In genomic region chr11:74453373-74453975, GRCh38 we compare ENCODE assay signal across 8 cellular contexts.
DNase-seq lines count a peak whose midpoint lies in the region; ATAC-seq and TF ChIP-seq lines count a peak whose summit lies in the region.

No MANE protein-coding gene starts in this region.

- no peak for ATAC-seq in GM18519 (IDR thresholded peaks at IDR 0.05; ENCODE audit: low FRiP score, unreplicated experiment)
- ATAC-seq in HG02610 (IDR thresholded peaks at IDR 0.05; ENCODE audit: unreplicated experiment): no peak

- H3K4me3 ChIP-seq in GM12865 (ENCODE audit: low read depth, low read length): no peak overlapping the region

- TF ChIP-seq CTCF in GM12865 (IDR thresholded peaks at IDR 0.05; ENCODE audit: insufficient read depth, low read depth, low read length, missing control alignments): peak; percentile 84

- DNase-seq in GM12865 (ENCODE audit: low read depth) (peak; percentile 74), NCI-H1417 treated with DMSO at 0.1 percent for 48 hours (lab: John Stamatoyannopoulos, UW) (peak; percentile 26), T-helper 2 cell (peak in 4 of 5 experiments; percentile 3 to 59 (median 37)), amniotic epithelial cell (ENCODE audit: low read depth) (peak; percentile 64), hepatic stellate cell (ENCODE audit: low spot score) (peak; percentile 58)
- DNase-seq in stimulated activated CD4-positive, alpha-beta T cell treated with anti-CD3 and anti-CD28 coated beads, Interleukin-12 subunit alpha, Interleukin-12 subunit beta, amount 100 ng/mL, for 48 hours (ENCODE audit: low read depth in 2 of 3, low spot score in 1 of 3): peak; percentile 48 to 62 (median 50)
